ENCODE assay signal across 21 cellular contexts in genomic region chr12:91432755-91433154, GRCh38.
A peak's percentile ranks its signal among the peaks of the same experiment; 100 is the strongest.
DNase-seq lines count a peak whose midpoint lies in the region; ATAC-seq, FAIRE-seq and TF ChIP-seq lines count a peak whose summit lies in the region.
"Had no signal": no experiment of that assay in that cellular context is flagged by ENCODE, and none has a peak within 500 bp of the region (broad histone marks: within the 10 kb centered on the region; RNA-seq: fewer than 3 reads in every experiment).

No MANE protein-coding gene starts in this region.

- DNase-seq in SJSA1 (ENCODE audit: low read depth in 1 of 2, low spot score in 2 of 2) (no peak), frontal cortex (ENCODE audit: low spot score in 2 of 2) (no peak), small intestine (no peak), Peyer's patch (no peak), GF-D8 (lab: John Stamatoyannopoulos, UW) (no peak)
- no peak for DNase-seq in activated naive CD4-positive, alpha-beta T cell treated with anti-CD3 and anti-CD28 coated beads, Interleukin-2, amount 50 U/mL, for 72 hours (ENCODE audit: low spot score in 2 of 2)
- DNase-seq: 8988T; ACHN; BE2C; C1 segment of cervical spinal cord; CD4-positive, CD25-positive, alpha-beta regulatory T cell; CD8-positive, alpha-beta memory T cell; COR-L47; DMS 273 treated with DMSO at 0.1 percent for 48 hours; DMS53; DND-41; GOT3; H7 had no signal

- peak overlapping the region; percentile 95 for H3K27ac ChIP-seq in SJSA1
- no peak overlapping the region for H3K27ac ChIP-seq in small intestine (ENCODE audit: low read depth in 1 of 2, low read length in 1 of 2)
- H3K27ac ChIP-seq in Peyer's patch, result no peak overlapping the region

- FAIRE-seq in A204.1 (lab: Jason Lieb, UNC) (peak; percentile 59), frontal cortex (lab: Jason Lieb, UNC) (peak; percentile 49), small intestine (lab: Jason Lieb, UNC) (peak; percentile 26)
- FAIRE-seq: GM18507 had no signal

- ATAC-seq in activated naive CD4-positive, alpha-beta T cell treated with anti-CD3 and anti-CD28 coated beads, Interleukin-2, amount 50 U/mL, for 72 hours, result no peak
- ATAC-seq: HCT116 had no signal

- 50 to 63% (median 54%) methylated on average over 1 of the region's 1 CpG for WGBS in small intestine, 3 donors

- H3K4me3 ChIP-seq in SJSA1, result no peak overlapping the region
- no peak overlapping the region for H3K4me3 ChIP-seq in small intestine (ENCODE audit: low read depth in 1 of 2, low read length in 2 of 2)
- H3K4me3 ChIP-seq in Peyer's patch, result no peak overlapping the region

- no peaks in the 10 kb centered on the region for H3K27me3 ChIP-seq in SJSA1 (replicated peaks)
- H3K27me3 ChIP-seq in small intestine (ENCODE audit: control insufficient read depth in 2 of 2, insufficient read depth in 2 of 2, low read length in 2 of 2), result no peaks in the 10 kb centered on the region
- H3K27me3 ChIP-seq in Peyer's patch, result no peaks in the 10 kb centered on the region
- H3K27me3 ChIP-seq: BE2C had no signal

- H3K9me3 ChIP-seq in SJSA1 (replicated peaks) (no peaks in the 10 kb centered on the region), small intestine (ENCODE audit: control insufficient read depth, low read depth) (no peaks in the 10 kb centered on the region), Peyer's patch (no peaks in the 10 kb centered on the region)
- H3K9me3 ChIP-seq: BE2C had no signal

- no peak for TF ChIP-seq POLR2A in Peyer's patch (IDR thresholded peaks at IDR 0.05)

- no peak for TF ChIP-seq CTCF in Peyer's patch (IDR thresholded peaks at IDR 0.05)

- no peak overlapping the region for H3K27ac Mint-ChIP-seq in activated naive CD4-positive, alpha-beta T cell treated with anti-CD3 and anti-CD28 coated beads, Interleukin-2, amount 50 U/mL, for 72 hours
- H3K27ac Mint-ChIP-seq: CD4-positive, CD25-positive, alpha-beta regulatory T cell; CD8-positive, alpha-beta memory T cell had no signal

- H3K36me3 ChIP-seq in SJSA1 (no peaks in the 10 kb centered on the region; the same call in 1 of the 2 replicates), small intestine (ENCODE audit: control insufficient read depth in 2 of 2, insufficient read depth in 2 of 2, low read length in 2 of 2) (no peaks in the 10 kb centered on the region), Peyer's patch (no peaks in the 10 kb centered on the region)
- H3K36me3 ChIP-seq: BE2C had no signal

- H3K4me1 ChIP-seq in SJSA1 (replicated peaks) (peaks cover 31% of the 10 kb centered on the region), small intestine (ENCODE audit: control insufficient read depth in 2 of 2, insufficient read depth in 1 of 2, low read depth in 1 of 2, low read length in 1 of 2) (no peaks in the 10 kb centered on the region), Peyer's patch (no peaks in the 10 kb centered on the region)
- H3K4me1 ChIP-seq: BE2C had no signal

- no peaks in the 10 kb centered on the region for H3K9me3 Mint-ChIP-seq in activated naive CD4-positive, alpha-beta T cell treated with anti-CD3 and anti-CD28 coated beads, Interleukin-2, amount 50 U/mL, for 72 hours
- H3K9me3 Mint-ChIP-seq: CD8-positive, alpha-beta memory T cell had no signal

- no peaks in the 10 kb centered on the region for H3K36me3 Mint-ChIP-seq in activated naive CD4-positive, alpha-beta T cell treated with anti-CD3 and anti-CD28 coated beads, Interleukin-2, amount 50 U/mL, for 72 hours
- H3K36me3 Mint-ChIP-seq: CD4-positive, CD25-positive, alpha-beta regulatory T cell; CD8-positive, alpha-beta memory T cell had no signal
